16 cellular contexts compared by ENCODE assay signal in the genomic region with DNA sequence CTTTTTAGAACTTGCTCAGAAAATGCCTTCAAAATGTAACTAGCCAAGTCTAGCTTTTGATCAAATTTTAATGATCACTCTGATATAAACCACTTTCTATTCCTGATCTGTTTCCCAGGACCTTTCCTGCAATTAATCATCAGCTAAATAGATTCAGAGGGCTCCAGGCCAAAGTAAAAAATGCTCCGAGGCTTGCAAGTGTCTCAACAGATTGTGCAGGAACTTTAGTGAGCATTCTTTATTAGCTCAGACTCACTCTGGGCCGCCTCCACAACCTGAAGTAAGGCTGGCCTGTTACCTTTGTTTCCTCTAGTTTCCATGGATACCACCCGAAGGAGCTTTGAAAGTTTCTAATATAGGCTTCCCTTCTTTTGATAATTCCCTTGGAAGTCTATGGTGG.
DNase-seq lines count a peak whose midpoint lies in the region; ATAC-seq and TF ChIP-seq lines count a peak whose summit lies in the region.
"Had no signal": no experiment of that assay in that cellular context is flagged by ENCODE, and none has a peak within 500 bp of the region (broad histone marks: within the 10 kb centered on the region; RNA-seq: fewer than 3 reads in every experiment).

No MANE protein-coding gene starts in this region.

- in situ Hi-C loops in astrocyte of the cerebellum (cut with HindIII; ENCODE audit: low sequenced_read_pairs), result loop anchor here (5.0 kb wide), 1 partner anchor 51 kb away; no protein-coding TSS in a partner anchor

- no peak overlapping the region for H3K4me3 ChIP-seq in GM23338
- no peak overlapping the region for H3K4me3 ChIP-seq in astrocyte of the cerebellum (ENCODE audit: low read depth, low read length)
- no peak overlapping the region for H3K4me3 ChIP-seq in A673 (ENCODE audit: low read depth, low read length, poor library complexity, severe bottlenecking)
- H3K4me3 ChIP-seq: BLaER1 treated with 17β-estradiol and CSF1 and Interleukin-3, amounts not matched to agents 10 nM and 100 nM had no signal

- H3K4me2 ChIP-seq in GM23338, result no peak overlapping the region
- H3K4me2 ChIP-seq: BLaER1 treated with 17β-estradiol and CSF1 and Interleukin-3, amounts not matched to agents 10 nM and 100 nM had no signal

- no peak overlapping the region for H3K4me3 Mint-ChIP-seq in GM23338
- H3K4me3 Mint-ChIP-seq in stimulated activated memory B cell treated with anti-CD40 and anti-IgM and Interleukin-4, amounts not matched to agents 10 μg/mL and 1 μg/mL and 100 μg/mL, for 72 hours, result no peak overlapping the region
- H3K4me3 Mint-ChIP-seq in activated CD8-positive, alpha-beta T cell treated with anti-CD3 and anti-CD28 coated beads, Interleukin-2, amount 10 ng/mL, durations not matched to agents 7 days and 5 days, result no peak overlapping the region
- H3K4me3 Mint-ChIP-seq: IgD-negative memory B cell had no signal

- no peaks in the 10 kb centered on the region; the same call in 1 of the 2 replicates for H3K9me2 ChIP-seq in GM23338 (ENCODE audit: insufficient read depth)

- no peaks in the 10 kb centered on the region for H4K20me1 ChIP-seq in GM23338 (replicated peaks; ENCODE audit: insufficient read depth)
- H4K20me1 ChIP-seq: BLaER1 treated with 17β-estradiol and CSF1 and Interleukin-3, amounts not matched to agents 10 nM and 100 nM had no signal

- CTCF ChIA-PET in A673 (lab: Charles Lee), result no interaction called here
- CTCF ChIA-PET in activated CD8-positive, alpha-beta T cell treated with anti-CD3 and anti-CD28 coated beads, Interleukin-2, amount 10 ng/mL, durations not matched to agents 7 days and 5 days (lab: Charles Lee), result no interaction called here

- DNase-seq in GM23338 (ENCODE audit: low spot score), result peak; percentile 16
- peak; percentile 38 for DNase-seq in astrocyte of the cerebellum (ENCODE audit: low read depth)
- DNase-seq in left kidney (ENCODE audit: low read depth, low spot score), result peak; percentile 39
- DNase-seq in left ventricle myocardium superior, result no peak
- DNase-seq in A673 (ENCODE audit: low spot score), result no peak
- DNase-seq in activated CD8-positive, alpha-beta T cell treated with anti-CD3 and anti-CD28 coated beads, Interleukin-2, amount 10 ng/mL, durations not matched to agents 7 days and 5 days, result no peak
- DNase-seq in left colon, result no peak
- DNase-seq: Kasumi-1, MM.1S, NCI-H1092 treated with DMSO at 0.1 percent for 48 hours, NCI-H2081, NCI-H774, Right ventricle myocardium superior had no signal

- no peaks in the 10 kb centered on the region for H3K79me2 ChIP-seq in GM23338 (replicated peaks; ENCODE audit: insufficient read depth)

- no peak for TF ChIP-seq CTCF in GM23338 (conservative IDR thresholded peaks at IDR 0.05; ENCODE audit: low read depth in 2 of 2)
- no peak for TF ChIP-seq CTCF in astrocyte of the cerebellum (IDR thresholded peaks at IDR 0.05; ENCODE audit: low read depth, low read length, missing control alignments)
- TF ChIP-seq CTCF in A673 (conservative IDR thresholded peaks at IDR 0.05; ENCODE audit: low read depth, low read length), result no peak

- H3K9me3 ChIP-seq in A673 (ENCODE audit: low read depth, low read length, poor library complexity, severe bottlenecking), result no peaks in the 10 kb centered on the region
- H3K9me3 ChIP-seq: BLaER1 treated with 17β-estradiol and CSF1 and Interleukin-3, amounts not matched to agents 10 nM and 100 nM had no signal

- H2AFZ ChIP-seq in GM23338, result peak overlapping the region; percentile 45; the same call in 1 of the 2 replicates

- no TSS peak for BruUV-seq in A673 (replicated peaks; lab: Mats Ljungman, UMichigan)

- H3K27ac ChIP-seq in GM23338 (ENCODE audit: low read depth) (no peak overlapping the region), A673 (ENCODE audit: low read depth, low read length, poor library complexity, severe bottlenecking) (no peak overlapping the region)
- H3K27ac ChIP-seq: BLaER1 treated with 17β-estradiol and CSF1 and Interleukin-3, amounts not matched to agents 10 nM and 100 nM had no signal

- intact Hi-C loops in left ventricle myocardium superior (cut with micrococcal nuclease) (no loop called here), A673 (cut with micrococcal nuclease; ENCODE audit: unreplicated experiment) (no loop called here), left colon (cut with DNase I, micrococcal nuclease) (no loop called here)

- H3K9me3 Mint-ChIP-seq in GM23338, result no peaks in the 10 kb centered on the region
- no peaks in the 10 kb centered on the region for H3K9me3 Mint-ChIP-seq in stimulated activated memory B cell treated with anti-CD40 and anti-IgM and Interleukin-4, amounts not matched to agents 10 μg/mL and 1 μg/mL and 100 μg/mL, for 72 hours
- no peaks in the 10 kb centered on the region for H3K9me3 Mint-ChIP-seq in activated CD8-positive, alpha-beta T cell treated with anti-CD3 and anti-CD28 coated beads, Interleukin-2, amount 10 ng/mL, durations not matched to agents 7 days and 5 days (ENCODE audit: insufficient read depth)
- H3K9me3 Mint-ChIP-seq: IgD-negative memory B cell had no signal

- POLR2A ChIA-PET in A673 (lab: Charles Lee; ENCODE audit: low non-redundant PET), result no interaction called here
- POLR2A ChIA-PET in activated CD8-positive, alpha-beta T cell treated with anti-CD3 and anti-CD28 coated beads, Interleukin-2, amount 10 ng/mL, durations not matched to agents 7 days and 5 days (lab: Charles Lee), result interaction anchor here (0.6 kb wide), 1 partner anchor 120 kb away, joined by 5 read pairs; no protein-coding TSS in a partner anchor

- H3K36me3 Mint-ChIP-seq in GM23338 (ENCODE audit: low read depth), result no peaks in the 10 kb centered on the region
- no peaks in the 10 kb centered on the region for H3K36me3 Mint-ChIP-seq in stimulated activated memory B cell treated with anti-CD40 and anti-IgM and Interleukin-4, amounts not matched to agents 10 μg/mL and 1 μg/mL and 100 μg/mL, for 72 hours
- no peaks in the 10 kb centered on the region for H3K36me3 Mint-ChIP-seq in activated CD8-positive, alpha-beta T cell treated with anti-CD3 and anti-CD28 coated beads, Interleukin-2, amount 10 ng/mL, durations not matched to agents 7 days and 5 days (ENCODE audit: low read depth)
- H3K36me3 Mint-ChIP-seq: IgD-negative memory B cell had no signal

- no peak for ATAC-seq in GM23338
- ATAC-seq in stimulated activated memory B cell treated with anti-CD40 and anti-IgM and Interleukin-4, amounts not matched to agents 10 μg/mL and 1 μg/mL and 100 μg/mL, for 72 hours, result no peak
- no peak for ATAC-seq in left ventricle myocardium superior
- ATAC-seq in activated CD8-positive, alpha-beta T cell treated with anti-CD3 and anti-CD28 coated beads, Interleukin-2, amount 10 ng/mL, durations not matched to agents 7 days and 5 days, result no peak
- no peak for ATAC-seq in left colon

- peaks cover 17% of the 10 kb centered on the region for H3K4me1 ChIP-seq in GM23338 (ENCODE audit: insufficient read depth)
- no peaks in the 10 kb centered on the region for H3K4me1 ChIP-seq in A673 (ENCODE audit: insufficient read depth, low read length, poor library complexity, severe bottlenecking)
- H3K4me1 ChIP-seq: BLaER1 treated with 17β-estradiol and CSF1 and Interleukin-3, amounts not matched to agents 10 nM and 100 nM had no signal

- H3K27ac Mint-ChIP-seq in GM23338, result no peak overlapping the region
- peak overlapping the region; percentile 5 for H3K27ac Mint-ChIP-seq in stimulated activated memory B cell treated with anti-CD40 and anti-IgM and Interleukin-4, amounts not matched to agents 10 μg/mL and 1 μg/mL and 100 μg/mL, for 72 hours
- H3K27ac Mint-ChIP-seq in activated CD8-positive, alpha-beta T cell treated with anti-CD3 and anti-CD28 coated beads, Interleukin-2, amount 10 ng/mL, durations not matched to agents 7 days and 5 days, result no peak overlapping the region
- H3K27ac Mint-ChIP-seq: IgD-negative memory B cell had no signal

- peaks cover 18% of the 10 kb centered on the region for H3K4me1 Mint-ChIP-seq in GM23338
- no peaks in the 10 kb centered on the region for H3K4me1 Mint-ChIP-seq in stimulated activated memory B cell treated with anti-CD40 and anti-IgM and Interleukin-4, amounts not matched to agents 10 μg/mL and 1 μg/mL and 100 μg/mL, for 72 hours
- H3K4me1 Mint-ChIP-seq in activated CD8-positive, alpha-beta T cell treated with anti-CD3 and anti-CD28 coated beads, Interleukin-2, amount 10 ng/mL, durations not matched to agents 7 days and 5 days (ENCODE audit: low read depth), result no peaks in the 10 kb centered on the region
- H3K4me1 Mint-ChIP-seq: IgD-negative memory B cell had no signal

- H3F3A ChIP-seq in GM23338 (replicated peaks; ENCODE audit: low read depth), result no peaks in the 10 kb centered on the region

- H3K27me3 ChIP-seq in GM23338 (ENCODE audit: insufficient read depth) (no peaks in the 10 kb centered on the region), A673 (replicated peaks; ENCODE audit: insufficient read depth, low read depth, low read length, poor library complexity) (peaks cover 3% of the 10 kb centered on the region)
- H3K27me3 ChIP-seq: BLaER1 treated with 17β-estradiol and CSF1 and Interleukin-3, amounts not matched to agents 10 nM and 100 nM had no signal

- H3K27me3 Mint-ChIP-seq in GM23338 (ENCODE audit: insufficient read depth, low read depth, poor library complexity), result no peaks in the 10 kb centered on the region
- H3K27me3 Mint-ChIP-seq in stimulated activated memory B cell treated with anti-CD40 and anti-IgM and Interleukin-4, amounts not matched to agents 10 μg/mL and 1 μg/mL and 100 μg/mL, for 72 hours, result no peaks in the 10 kb centered on the region
- peaks cover 16% of the 10 kb centered on the region for H3K27me3 Mint-ChIP-seq in activated CD8-positive, alpha-beta T cell treated with anti-CD3 and anti-CD28 coated beads, Interleukin-2, amount 10 ng/mL, durations not matched to agents 7 days and 5 days (ENCODE audit: low read depth)

- H3K36me3 ChIP-seq in GM23338 (ENCODE audit: insufficient read depth) (no peaks in the 10 kb centered on the region), A673 (ENCODE audit: insufficient read depth, low read length, poor library complexity, severe bottlenecking) (no peaks in the 10 kb centered on the region)
- H3K36me3 ChIP-seq: BLaER1 treated with 17β-estradiol and CSF1 and Interleukin-3, amounts not matched to agents 10 nM and 100 nM had no signal

TF ChIP-seq in GM23338, 12 proteins besides CTCF, POLR2A, EP300 and RAD21:
- no peak for TF ChIP-seq EZH2 (IDR thresholded peaks at IDR 0.05; ENCODE audit: low read depth, unreplicated experiment)
- TF ChIP-seq STAT1 (IDR thresholded peaks at IDR 0.05; ENCODE audit: unreplicated experiment), result no peak
TF ChIP-seq in GM23338: peak in this region for 0.

Comparison
In these comparisons a context has a peak if more than half of its experiments do, and no peak if none do; other contexts are left out.
1. DNase-seq: peak in GM23338 (single experiment), astrocyte of the cerebellum (single experiment) and left kidney (single experiment); none in left ventricle myocardium superior (single experiment), A673 (single experiment), activated CD8-positive, alpha-beta T cell treated with anti-CD3 and anti-CD28 coated beads, Interleukin-2, amount 10 ng/mL, durations not matched to agents 7 days and 5 days (single experiment) and left colon (0 of 2).